Comparison of ENCODE assay signal across 16 cellular contexts in the genomic region with DNA sequence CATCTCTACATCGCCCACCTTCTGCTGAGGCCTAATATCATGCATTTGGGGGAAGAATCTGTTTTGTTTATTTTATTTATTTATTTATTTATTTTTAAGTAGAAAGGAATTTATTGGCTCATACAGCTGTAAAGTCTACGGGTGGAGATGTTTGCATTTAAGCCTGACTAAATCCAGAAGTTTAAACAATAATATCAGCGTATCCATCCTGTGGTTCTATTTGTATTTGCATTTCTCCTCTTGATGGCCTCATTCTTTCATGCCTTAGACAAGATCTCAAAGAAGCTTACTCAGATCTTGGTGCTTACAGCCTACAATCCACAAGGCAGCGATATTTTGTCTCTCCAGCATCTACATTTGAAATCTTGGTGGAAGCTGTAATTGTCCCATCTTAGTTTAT.
DNase-seq lines count a peak whose midpoint lies in the region; ATAC-seq and TF ChIP-seq lines count a peak whose summit lies in the region.
"Had no signal": no experiment of that assay in that cellular context is flagged by ENCODE, and none has a peak within 500 bp of the region (broad histone marks: within the 10 kb centered on the region; RNA-seq: fewer than 3 reads in every experiment).

No MANE protein-coding gene starts in this region.

- intact Hi-C loops in Panc1 (cut with micrococcal nuclease; ENCODE audit: unreplicated experiment), result no loop called here

- peak overlapping the region; percentile 44; the same call in 1 of the 2 replicates for H3K27ac ChIP-seq in Panc1 (ENCODE audit: low read length)

- BruUV-seq in Panc1 (replicated peaks; lab: Mats Ljungman, UMichigan), result no TSS peak

- no peaks in the 10 kb centered on the region for H3K36me3 ChIP-seq in Panc1 (ENCODE audit: control insufficient read depth, insufficient read depth, low read length)

- in situ Hi-C loops in Panc1 (cut with HindIII; ENCODE audit: low pct_unique_long_range_greater_than_20kb, low sequenced_read_pairs), result no loop called here

- POLR2A ChIA-PET in Panc1 (lab: Charles Lee), result no interaction called here

- no peak for TF ChIP-seq CTCF in Panc1 (IDR thresholded peaks at IDR 0.05)

- H3K27me3 ChIP-seq in Panc1 (ENCODE audit: control insufficient read depth, insufficient read depth, low read length), result no peaks in the 10 kb centered on the region

- no peaks in the 10 kb centered on the region for H3K9me3 ChIP-seq in Panc1 (ENCODE audit: control insufficient read depth, insufficient read depth, low read depth, low read length)

- no peak overlapping the region for H3K4me3 ChIP-seq in Panc1 (ENCODE audit: low read depth in 2 of 2, low read length in 2 of 2)
- H3K4me3 ChIP-seq: K562 had no signal

- CTCF ChIA-PET in Panc1 (lab: Charles Lee), result no interaction called here

- ATAC-seq in Panc1 (peak; percentile 91), GM18870 (IDR thresholded peaks at IDR 0.05; ENCODE audit: unreplicated experiment) (no peak)
- ATAC-seq: K562 had no signal

- peaks cover 20% of the 10 kb centered on the region; the same call in 1 of the 2 replicates for H3K4me1 ChIP-seq in Panc1 (ENCODE audit: control insufficient read depth, insufficient read depth, low read length)

- DNase-seq in EH (ENCODE audit: low read depth) (peak; percentile 7), HuH-7 (ENCODE audit: low spot score) (peak; percentile 19), Panc1 (ENCODE audit: low read depth, low spot score) (peak; percentile 67), iris pigment epithelial cell (ENCODE audit: low read depth) (peak; percentile 15), NCI-H226 (no peak), GOT3 (lab: John Stamatoyannopoulos, UW) (no peak)
- DNase-seq: C1 segment of cervical spinal cord; Calu3; CD4-positive, alpha-beta T cell; DMS 273 treated with DMSO at 0.1 percent for 48 hours; DMS79; EL; GDM1; Karpas-422 had no signal

Comparison
In these comparisons a context has a peak if more than half of its experiments do, and no peak if none do; other contexts are left out.
1. DNase-seq: peak in EH (single experiment), HuH-7 (single experiment), Panc1 (single experiment) and iris pigment epithelial cell (single experiment); none in NCI-H226 (single experiment) and GOT3 (single experiment).